8 cellular contexts compared by ENCODE assay signal in the genomic region with DNA sequence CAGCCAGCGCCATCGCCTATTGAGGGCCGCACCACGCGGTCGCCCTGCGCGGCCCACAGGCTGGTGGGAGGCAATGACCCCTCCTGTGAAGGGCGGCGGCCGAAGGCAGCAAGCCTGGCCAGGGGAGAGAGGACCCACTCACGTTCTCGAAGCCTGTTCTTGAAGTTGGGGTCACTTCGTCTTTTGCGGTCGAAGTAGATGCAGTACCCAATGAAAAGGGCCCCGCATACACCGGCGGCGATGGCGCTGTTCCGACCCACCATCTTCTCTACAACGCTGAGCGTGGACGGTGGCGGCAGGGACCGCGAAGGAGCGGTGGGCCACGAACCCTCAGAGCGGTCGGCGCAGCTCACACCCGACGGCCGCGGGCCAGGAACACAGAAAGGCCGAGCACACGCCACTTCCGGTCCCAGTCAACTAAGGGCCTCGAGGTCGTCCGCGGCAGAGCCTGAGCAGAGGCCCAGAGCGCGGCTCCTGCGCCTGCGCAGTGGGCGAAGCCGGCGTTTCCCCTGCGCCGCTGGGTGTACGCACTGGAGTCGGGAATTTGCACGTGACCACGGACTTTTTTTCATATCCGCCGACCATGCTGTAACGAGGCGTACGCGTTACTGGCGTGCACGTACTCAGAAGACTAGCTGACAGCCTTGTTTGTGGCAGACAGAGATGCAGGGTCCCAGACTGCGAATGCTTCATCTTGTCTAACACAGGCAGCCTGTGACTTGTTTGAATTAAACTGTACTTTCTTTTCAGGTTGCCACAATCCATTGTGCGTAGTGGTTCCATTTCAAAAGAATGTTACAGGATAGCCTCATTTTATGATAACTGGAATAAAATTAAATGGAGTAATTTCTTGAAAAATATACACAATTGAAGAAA. TPM values are rescaled to one million over a fixed set of nuclear protein-coding genes. Genes with fewer than 3 reads are reported as not detected.
DNase-seq lines count a peak whose midpoint lies in the region; ATAC-seq, FAIRE-seq and TF ChIP-seq lines count a peak whose summit lies in the region.

Gene TOMM20 (minus strand): TSS at position 385 of the 876 bp plus-strand sequence. CDS start 122 bp downstream, at position 263.

- peaks cover 20 to 55% (median 50%) of the 10 kb centered on the region in 6 donors for H3K4me1 ChIP-seq in spleen

- H3K4me3 ChIP-seq in AG04450 (ENCODE audit: low read depth, low read length) (peak within 1 kb of the TSS; percentile 96), WI38 (ENCODE audit: low read depth, low read length) (peak within 1 kb of the TSS; percentile 99), bronchial epithelial cell (ENCODE audit: low read depth, low read length) (peak within 1 kb of the TSS; percentile 95), spleen (peak within 1 kb of the TSS; percentile 78 to 99 (median 88))

- H3K36me3 ChIP-seq in bronchial epithelial cell (ENCODE audit: control insufficient read depth, insufficient read depth, low read length): peaks cover 9% of the 10 kb centered on the region
- H3K36me3 ChIP-seq in spleen: peaks cover 0 to 56% (median 10%) of the 10 kb centered on the region in 6 donors

- CTCF ChIA-PET in AG04450 (lab: Charles Lee): interaction anchor here (0.6 to 0.9 kb wide), 2 partner anchors 24 to 125 kb away, joined by 3 read pairs; no protein-coding TSS in a partner anchor

- no peaks in the 10 kb centered on the region for H3K27me3 ChIP-seq in AG04450 (ENCODE audit: control insufficient read depth, insufficient read depth, low read length)
- H3K27me3 ChIP-seq in bronchial epithelial cell (ENCODE audit: control insufficient read depth, insufficient read depth, low read length): no peaks in the 10 kb centered on the region
- no peaks in the 10 kb centered on the region for H3K27me3 ChIP-seq in spleen (replicated peaks in 1 of 7)

- H3K27ac ChIP-seq in AG04450 (ENCODE audit: low read depth, low read length): peak within 1 kb of the TSS; percentile 89
- H3K27ac ChIP-seq in spleen: peak within 1 kb of the TSS; percentile 77 to 95 (median 92)

- peak; percentile 97 for DNase-seq in AG04450 (ENCODE audit: low read depth, low spot score)
- DNase-seq in NCI-H2227 treated with DMSO at 0.1 percent for 48 hours (lab: John Stamatoyannopoulos, UW): peak; percentile 98
- peak; percentile 95 for DNase-seq in bronchial epithelial cell (ENCODE audit: low read depth)
- DNase-seq in immature natural killer cell: peak; percentile 96 to 97 (median 97)
- peak; percentile 98 for DNase-seq in spleen

- peak; percentile 91 for ATAC-seq in GM18907 (IDR thresholded peaks at IDR 0.05; ENCODE audit: unreplicated experiment)
- peak; percentile 95 for ATAC-seq in HG03159 (IDR thresholded peaks at IDR 0.05; ENCODE audit: unreplicated experiment)

- H3K9me3 ChIP-seq in AG04450 (ENCODE audit: control insufficient read depth, insufficient read depth, low read length) (no peaks in the 10 kb centered on the region; the same call in 1 of the 2 replicates), spleen (no peaks in the 10 kb centered on the region)

- peak; percentile 5 to 41 (median 35) for TF ChIP-seq POLR2A in spleen (IDR thresholded peaks at IDR 0.05)

- FAIRE-seq in bronchial epithelial cell (lab: Jason Lieb, UNC): no peak

- TF ChIP-seq CTCF in AG04450 (IDR thresholded peaks at IDR 0.05; ENCODE audit: low read depth, low read length) (no peak), WI38 (IDR thresholded peaks at IDR 0.05; ENCODE audit: low read depth, low read length) (no peak), bronchial epithelial cell (IDR thresholded peaks at IDR 0.05; ENCODE audit: insufficient read depth, low read length, severe bottlenecking) (no peak), spleen (IDR thresholded peaks at IDR 0.05 in 8 of 11, conservative IDR thresholded peaks at IDR 0.05 in 3 of 11) (peak in 3 of 11 experiments; percentile 12 to 26 (median 13))

- H3K36me3 Mint-ChIP-seq in immature natural killer cell: peaks cover 0 to 5% (median 4%) of the 10 kb centered on the region in 3 donors

- 1 to 4% (median 1%) methylated on average over 23 to 67 of the region's 67 CpGs for WGBS in spleen, 5 donors

- peaks cover 5 to 18% (median 14%) of the 10 kb centered on the region in 3 donors for H3K27me3 Mint-ChIP-seq in immature natural killer cell (ENCODE audit: low read depth in 3 of 3)

- H3K9me3 Mint-ChIP-seq in immature natural killer cell: no peaks in the 10 kb centered on the region

- peak within 1 kb of the TSS; percentile 90 to 97 (median 96) for H3K27ac Mint-ChIP-seq in immature natural killer cell

- POLR2A ChIA-PET in AG04450 (lab: Yijun Ruan, JAX): interaction anchor here (1.0 to 1.1 kb wide), 2 partner anchors 27 to 32 kb away, joined by 3 to 6 read pairs; partner anchors contain the start of gene RBM34

- H3K4me3 Mint-ChIP-seq in immature natural killer cell: peak within 1 kb of the TSS; percentile 90 to 97 (median 96)

- intact Hi-C loops in spleen (cut with DNase I; ENCODE audit: low total_unique reads): no loop called here

- peaks cover 40 to 56% of the 10 kb centered on the region in 2 donors for H3K4me1 Mint-ChIP-seq in immature natural killer cell

RNA-seq across cellular contexts. Expression of gene TOMM20, which starts in this region (rescaled TPM):
- polyA plus RNA-seq in AG04450 (2011; rRNA removed) (82.2 and 94.0 TPM in 2 replicates), immature natural killer cell (10 to 100 TPM; 23.6 to 32.4 (median 29.4) TPM), spleen (10 to 100 TPM; 46.6 to 56.8 (median 47.6) TPM)
- 30.5 and 49.9 TPM in 2 replicates for polyA minus RNA-seq in AG04450 (2011; rRNA and poly(A)+ RNA removed)
- total RNA-seq in bronchial epithelial cell (63.6 and 99.0 TPM in 2 replicates), spleen (10 to 100 TPM; 59.6 to 79.9 (median 68.9) TPM)

Comparison
In these comparisons a context has a peak if more than half of its experiments do, and no peak if none do; other contexts are left out.
1. Peak in every context shown above with its lines: DNase-seq, ATAC-seq, H3K4me3 ChIP-seq and H3K27ac ChIP-seq.